14 cellular contexts compared by ENCODE assay signal in the genomic region with DNA sequence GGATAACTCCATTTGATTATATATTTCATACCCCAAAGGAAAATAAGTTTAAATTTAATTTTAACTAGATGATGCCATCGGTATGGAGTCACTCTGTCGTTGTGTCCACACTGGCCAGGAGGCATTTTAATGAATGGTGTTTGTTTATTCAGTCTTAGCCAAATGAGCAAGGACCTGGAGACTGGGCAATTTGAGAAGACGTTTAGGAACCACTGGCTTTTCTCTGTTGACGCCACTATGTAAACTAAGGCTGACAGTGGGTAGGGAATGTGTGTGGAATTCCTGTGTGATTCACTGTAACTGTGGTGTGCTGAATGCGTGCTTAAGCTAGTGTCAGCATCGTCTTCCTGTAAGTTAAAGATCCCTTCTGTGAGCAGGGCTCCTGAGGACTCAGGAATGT. TPM values are rescaled to one million over a fixed set of nuclear protein-coding genes. Genes with fewer than 3 reads are reported as not detected.
DNase-seq lines count a peak whose midpoint lies in the region; ATAC-seq, FAIRE-seq and TF ChIP-seq lines count a peak whose summit lies in the region.
"Not testable (repeated sequence)": the region's sequence is repeated elsewhere in the genome, so short reads cannot be mapped to it uniquely, and the experiment has no call there.
"Had no signal": no experiment of that assay in that cellular context is flagged by ENCODE, and none has a peak within 500 bp of the region (broad histone marks: within the 10 kb centered on the region; RNA-seq: fewer than 3 reads in every experiment).

No MANE protein-coding gene starts in this region.

- DNase-seq in A549 (ENCODE audit: low read depth in 1 of 2, low spot score in 1 of 2), result peak in 1 of 2 experiments; percentile 17
- DNase-seq in EL, result peak; percentile 62
- DNase-seq in HK-2 (ENCODE audit: unreplicated experiment), result peak; percentile 6
- DNase-seq in NCI-H748 (lab: John Stamatoyannopoulos, UW; ENCODE audit: unreplicated experiment), result peak; percentile 63
- DNase-seq in adipocyte (ENCODE audit: low read depth), result peak; percentile 65
- peak; percentile 34 for DNase-seq in dedifferentiated amniotic fluid mesenchymal stem cell (ENCODE audit: extremely low spot score)
- peak; percentile 3 for DNase-seq in foreskin melanocyte
- peak; percentile 12 for DNase-seq in myocyte (ENCODE audit: low read depth)

- ATAC-seq in A549, result peak; percentile 70 to 87; a peak in 4 of 6 replicates

- not testable (repeated sequence) for H3K27ac ChIP-seq in A549

- H3K36me3 ChIP-seq in adipocyte (ENCODE audit: control insufficient read depth, insufficient read depth, low read length, severe bottlenecking), result not testable (repeated sequence)

- H3K27me3 ChIP-seq in adipocyte (replicated peaks; ENCODE audit: control insufficient read depth, insufficient read depth, low read length), result not testable (repeated sequence)

- H3K4me3 ChIP-seq in A549; adipocyte (ENCODE audit: low read length): not testable (repeated sequence)

- H3K9me3 ChIP-seq in A549; adipocyte (ENCODE audit: control insufficient read depth, low read length): not testable (repeated sequence)

- H3K4me2 ChIP-seq in A549, result peak overlapping the region; percentile 55

- TF ChIP-seq RAD21 in A549 (conservative IDR thresholded peaks at IDR 0.05 in 1 of 2, IDR thresholded peaks at IDR 0.05 in 1 of 2), result not testable (repeated sequence)

- not testable (repeated sequence) for TF ChIP-seq CTCF in A549 (IDR thresholded peaks at IDR 0.05)

- CTCF ChIA-PET in A549 (lab: Yijun Ruan, JAX), result not testable (repeated sequence)

- not testable (repeated sequence) for TF ChIP-seq EP300 in A549 (IDR thresholded peaks at IDR 0.05)

- H3K4me1 ChIP-seq in A549; adipocyte (ENCODE audit: control insufficient read depth, insufficient read depth, low read length): not testable (repeated sequence)

- WGBS in A549 (ENCODE audit: missing lambda C conversion rate), result 6% methylated on average over 6 of the region's 6 CpGs

- TF ChIP-seq POLR2A in A549 (IDR thresholded peaks at IDR 0.05; ENCODE audit: low read length), result not testable (repeated sequence)

- H3K9ac ChIP-seq in adipocyte (ENCODE audit: low read length), result not testable (repeated sequence)

- POLR2A ChIA-PET in A549 (lab: Yijun Ruan, JAX), result not testable (repeated sequence)

- peak; percentile 88 for FAIRE-seq in A549 (lab: Jason Lieb, UNC)

RNA-seq across cellular contexts. Expression of a gene that starts 17.6 kb away (rescaled TPM):
- polyA plus RNA-seq in A549 (2011; rRNA removed) (not detected in 2 replicates), A549 (2017; fragmentation: RNase III; extraction: RNeasy Plus Mini Kit Qiagen cat#74134 plus additional on column Dnase treatment) (not detected in 3 replicates)
- polyA plus RNA-seq in A549 (2012; cell fraction: cytosol; rRNA removed), result not detected in 2 replicates
- polyA plus RNA-seq in A549 (2012; cell fraction: nucleus; rRNA removed), result not detected in 2 replicates
- polyA minus RNA-seq in A549 (2011; rRNA and poly(A)+ RNA removed), result not detected in 2 replicates
- not detected in 2 replicates for total RNA-seq in myocyte
- polyA plus RNA-seq in myocyte (2012), result not detected
- total RNA-seq: CD4-positive, CD25-positive, alpha-beta regulatory T cell; dorsolateral prefrontal cortex; glomerular endothelial cell; left ventricle myocardium inferior; sciatic nerve; subcutaneous adipose tissue had no signal
